In the genomic region with DNA sequence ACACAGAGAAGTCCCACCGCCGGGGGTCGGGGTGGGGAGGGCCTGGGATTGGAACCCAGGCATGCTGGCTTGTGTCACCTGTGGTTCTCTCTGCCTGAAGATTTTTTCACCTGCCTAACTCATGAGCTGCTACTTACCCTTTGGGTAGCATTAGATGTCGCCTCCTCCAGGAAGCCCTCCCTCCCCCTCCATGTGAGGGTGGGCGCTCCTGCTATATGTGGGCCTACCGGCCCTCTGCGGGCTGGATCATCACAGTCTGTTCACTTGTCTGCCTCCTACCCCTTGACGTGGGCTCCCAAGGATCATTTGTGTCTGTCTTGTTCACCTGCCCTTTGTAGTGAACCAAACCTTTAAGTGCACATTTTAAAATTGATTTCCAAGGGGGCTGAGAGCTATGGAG, we compare ENCODE assay signal across 9 cellular contexts.
A peak's percentile ranks its signal among the peaks of the same experiment; 100 is the strongest.
DNase-seq lines count a peak whose midpoint lies in the region; ATAC-seq and TF ChIP-seq lines count a peak whose summit lies in the region.
"Had no signal": no experiment of that assay in that cellular context is flagged by ENCODE, and none has a peak within 500 bp of the region (broad histone marks: within the 10 kb centered on the region; RNA-seq: fewer than 3 reads in every experiment).

No MANE protein-coding gene starts in this region.

- no peak overlapping the region for H3K27ac ChIP-seq in SJSA1
- H3K27ac ChIP-seq: neutrophil had no signal

- H3K9me3 ChIP-seq in SJSA1 (replicated peaks): no peaks in the 10 kb centered on the region
- H3K9me3 ChIP-seq: neutrophil had no signal

- no peak overlapping the region for H3K27ac Mint-ChIP-seq in activated CD4-positive, alpha-beta T cell treated with anti-CD3 and anti-CD28 coated beads for 36 hours
- no peak overlapping the region for H3K27ac Mint-ChIP-seq in progenitor cell of endocrine pancreas

- TF ChIP-seq CTCF in epithelial cell of proximal tubule (conservative IDR thresholded peaks at IDR 0.05; ENCODE audit: low read depth, low read length) (no peak), progenitor cell of endocrine pancreas (IDR thresholded peaks at IDR 0.05; ENCODE audit: unreplicated experiment) (no peak)

- no peak for DNase-seq in activated CD4-positive, alpha-beta T cell treated with anti-CD3 and anti-CD28 coated beads for 36 hours
- no peak for DNase-seq in activated CD4-positive, alpha-beta T cell treated with anti-CD3 and anti-CD28 coated beads, Interleukin-2, amount 50 U/mL, for 1 hour
- DNase-seq in SJSA1 (ENCODE audit: low read depth in 1 of 2, low spot score in 2 of 2) (no peak), epithelial cell of proximal tubule (ENCODE audit: low read depth) (no peak), progenitor cell of endocrine pancreas (ENCODE audit: low spot score, unreplicated experiment) (no peak), SHP77 (lab: John Stamatoyannopoulos, UW) (no peak), NCI-H2081 (lab: John Stamatoyannopoulos, UW) (no peak), COLO668 (lab: John Stamatoyannopoulos, UW; ENCODE audit: unreplicated experiment) (no peak)

- POLR2A ChIA-PET in activated CD4-positive, alpha-beta T cell treated with anti-CD3 and anti-CD28 coated beads for 36 hours (lab: Charles Lee): interaction anchor here (0.6 kb wide), 1 partner anchor 159 kb away, joined by 5 read pairs; no protein-coding TSS in a partner anchor

- no peaks in the 10 kb centered on the region for H3K36me3 ChIP-seq in SJSA1
- H3K36me3 ChIP-seq: neutrophil had no signal

- H3K4me3 Mint-ChIP-seq in activated CD4-positive, alpha-beta T cell treated with anti-CD3 and anti-CD28 coated beads for 36 hours: peak overlapping the region; percentile 32
- peak overlapping the region; percentile 65 for H3K4me3 Mint-ChIP-seq in progenitor cell of endocrine pancreas (ENCODE audit: low read depth)

- ATAC-seq in activated CD4-positive, alpha-beta T cell treated with anti-CD3 and anti-CD28 coated beads for 36 hours: no peak

- intact Hi-C loops in activated CD4-positive, alpha-beta T cell treated with anti-CD3 and anti-CD28 coated beads for 36 hours (cut with DNase I, micrococcal nuclease): loop anchor here (1.0 to 10.0 kb wide), 7 partner anchors 107 to 383 kb away; a partner anchor contains a TSS

- H3K4me1 ChIP-seq in SJSA1 (replicated peaks): peaks cover 23% of the 10 kb centered on the region

- H3K36me3 Mint-ChIP-seq in activated CD4-positive, alpha-beta T cell treated with anti-CD3 and anti-CD28 coated beads for 36 hours (ENCODE audit: low read depth): no peaks in the 10 kb centered on the region
- H3K36me3 Mint-ChIP-seq in progenitor cell of endocrine pancreas (ENCODE audit: insufficient read depth): no peaks in the 10 kb centered on the region

- H3K9me3 Mint-ChIP-seq in activated CD4-positive, alpha-beta T cell treated with anti-CD3 and anti-CD28 coated beads for 36 hours (ENCODE audit: low read depth): no peaks in the 10 kb centered on the region
- H3K9me3 Mint-ChIP-seq in progenitor cell of endocrine pancreas (ENCODE audit: low read depth): no peaks in the 10 kb centered on the region

- no peaks in the 10 kb centered on the region for H3K27me3 ChIP-seq in SJSA1 (replicated peaks)

- H3K27me3 Mint-ChIP-seq in activated CD4-positive, alpha-beta T cell treated with anti-CD3 and anti-CD28 coated beads for 36 hours: peaks cover 16% of the 10 kb centered on the region
- peaks cover 29% of the 10 kb centered on the region for H3K27me3 Mint-ChIP-seq in progenitor cell of endocrine pancreas

- CTCF ChIA-PET in activated CD4-positive, alpha-beta T cell treated with anti-CD3 and anti-CD28 coated beads for 36 hours (lab: Charles Lee): interaction anchor here (0.8 to 1.8 kb wide), 4 partner anchors 12 to 239 kb away, joined by 3 to 14 read pairs (median 4); no protein-coding TSS in a partner anchor

- peaks cover 6% of the 10 kb centered on the region for H3K4me1 Mint-ChIP-seq in activated CD4-positive, alpha-beta T cell treated with anti-CD3 and anti-CD28 coated beads for 36 hours
- no peaks in the 10 kb centered on the region for H3K4me1 Mint-ChIP-seq in progenitor cell of endocrine pancreas (ENCODE audit: low read depth)

- H3K4me3 ChIP-seq in SJSA1 (peak overlapping the region; percentile 37; the same call in 1 of the 2 replicates), epithelial cell of proximal tubule (ENCODE audit: low read depth, low read length) (peak overlapping the region; percentile 64)
